ENCODE assay signal across 28 cellular contexts in genomic region chr12:127118251-127118650, GRCh38.
"Had no signal": no experiment of that assay in that cellular context is flagged by ENCODE, and none has a peak within 500 bp of the region (broad histone marks: within the 10 kb centered on the region; RNA-seq: fewer than 3 reads in every experiment).

No MANE protein-coding gene starts in this region.

- H3K27ac ChIP-seq: stomach, suprapubic skin, testis, thoracic aorta, thyroid gland, tibial artery, tibial nerve, transverse colon, upper lobe of left lung, upper lobe of right lung, uterus, vagina had no signal

- H3K9me3 ChIP-seq: stomach, suprapubic skin, testis, thoracic aorta, thyroid gland, tibial artery, tibial nerve, transverse colon, upper lobe of left lung, upper lobe of right lung, uterus, vagina had no signal

- H3K36me3 Mint-ChIP-seq: stimulated activated effector memory CD8-positive, alpha-beta T cell treated with anti-CD3 and anti-CD28 coated beads, Interleukin-12 subunit alpha, Interleukin-12 subunit beta, amount 100 ng/mL, for 72 hours; stimulated activated memory B cell treated with anti-CD40 and anti-IgM and Interleukin-4, amounts not matched to agents 10 μg/mL and 1 μg/mL and 100 μg/mL, for 72 hours; stimulated activated naive B cell treated with anti-CD40 and anti-IgM and Interleukin-4, amounts not matched to agents 10 μg/mL and 1 μg/mL and 100 μg/mL, for 72 hours; type B pancreatic cell had no signal

- H3K4me3 ChIP-seq: stomach, suprapubic skin, testis, thoracic aorta, thyroid gland, tibial artery, tibial nerve, transverse colon, upper lobe of left lung, upper lobe of right lung, uterus, vagina had no signal

- H3K27me3 ChIP-seq: stomach, suprapubic skin, testis, thyroid gland, tibial artery, tibial nerve, transverse colon, upper lobe of left lung, upper lobe of right lung, uterus, vagina had no signal

- DNase-seq: stimulated activated CD4-positive, alpha-beta T cell treated with anti-CD3 and anti-CD28 coated beads, Interleukin-2, amount 100 ng/mL, for 48 hours; stimulated activated CD4-positive, alpha-beta T cell treated with anti-CD3 and anti-CD28 coated beads, Interleukin-4, amount 100 ng/mL, for 1 hour; stimulated activated CD4-positive, alpha-beta T cell treated with anti-CD3 and anti-CD28 coated beads, Interleukin-4, amount 100 ng/mL, for 24 hours; stimulated activated CD4-positive, alpha-beta T cell treated with anti-CD3 and anti-CD28 coated beads, Interleukin-4, amount 100 ng/mL, for 4 hours; stimulated activated CD8-positive, alpha-beta memory T cell treated with anti-CD3 and anti-CD28 coated beads, Interleukin-4, amount 100 ng/mL, for 48 hours; stimulated activated naive B cell treated with anti-CD40 and anti-IgM and Interleukin-4, amounts not matched to agents 10 μg/mL and 1 μg/mL and 100 μg/mL, for 72 hours; stimulated activated naive CD4-positive, alpha-beta T cell; stimulated activated naive CD4-positive, alpha-beta T cell treated with Interleukin-2 at 50 U/mL for 16 hours; stimulated activated naive CD8-positive, alpha-beta T cell treated with anti-CD3 and anti-CD28 coated beads, Interleukin-15, amount 100 ng/mL, for 72 hours; stimulated activated naive CD8-positive, alpha-beta T cell treated with anti-CD3 and anti-CD28 coated beads, Interleukin-15, Interleukin-2, amounts not matched to agents 100 U/mL and 50 U/mL, for 24 hours; stomach; substantia nigra; testis; thyroid gland; tibial artery; transverse colon; trophoblast cell; upper lobe of left lung; upper lobe of right lung; uterus had no signal

- H3K4me1 ChIP-seq: stomach, suprapubic skin, testis, thyroid gland, tibial artery, tibial nerve, transverse colon, upper lobe of left lung, upper lobe of right lung, uterus, vagina had no signal

- ATAC-seq: stimulated activated effector memory CD8-positive, alpha-beta T cell treated with anti-CD3 and anti-CD28 coated beads, Interleukin-12 subunit alpha, Interleukin-12 subunit beta, amount 100 ng/mL, for 72 hours; stimulated activated memory B cell treated with anti-CD40 and anti-IgM and Interleukin-4, amounts not matched to agents 10 μg/mL and 1 μg/mL and 100 μg/mL, for 72 hours; stimulated activated naive B cell treated with anti-CD40 and anti-IgM and Interleukin-4, amounts not matched to agents 10 μg/mL and 1 μg/mL and 100 μg/mL, for 72 hours; stimulated activated naive CD8-positive, alpha-beta T cell treated with anti-CD3 and anti-CD28 coated beads, Interleukin-15, amount 100 ng/mL, for 72 hours; stimulated activated naive CD8-positive, alpha-beta T cell treated with anti-CD3 and anti-CD28 coated beads, Interleukin-15, Interleukin-2, amounts not matched to agents 100 U/mL and 50 U/mL, for 24 hours; upper lobe of right lung had no signal

- H3K4me1 Mint-ChIP-seq: stimulated activated effector memory CD8-positive, alpha-beta T cell treated with anti-CD3 and anti-CD28 coated beads, Interleukin-12 subunit alpha, Interleukin-12 subunit beta, amount 100 ng/mL, for 72 hours; stimulated activated memory B cell treated with anti-CD40 and anti-IgM and Interleukin-4, amounts not matched to agents 10 μg/mL and 1 μg/mL and 100 μg/mL, for 72 hours; stimulated activated naive B cell treated with anti-CD40 and anti-IgM and Interleukin-4, amounts not matched to agents 10 μg/mL and 1 μg/mL and 100 μg/mL, for 72 hours; stimulated activated naive CD8-positive, alpha-beta T cell treated with anti-CD3 and anti-CD28 coated beads, Interleukin-15, amount 100 ng/mL, for 72 hours had no signal

- H3K27ac Mint-ChIP-seq: stimulated activated effector memory CD8-positive, alpha-beta T cell treated with anti-CD3 and anti-CD28 coated beads, Interleukin-12 subunit alpha, Interleukin-12 subunit beta, amount 100 ng/mL, for 72 hours; stimulated activated memory B cell treated with anti-CD40 and anti-IgM and Interleukin-4, amounts not matched to agents 10 μg/mL and 1 μg/mL and 100 μg/mL, for 72 hours; stimulated activated naive B cell treated with anti-CD40 and anti-IgM and Interleukin-4, amounts not matched to agents 10 μg/mL and 1 μg/mL and 100 μg/mL, for 72 hours; stimulated activated naive CD8-positive, alpha-beta T cell treated with anti-CD3 and anti-CD28 coated beads, Interleukin-15, amount 100 ng/mL, for 72 hours; stimulated activated naive CD8-positive, alpha-beta T cell treated with anti-CD3 and anti-CD28 coated beads, Interleukin-15, Interleukin-2, amounts not matched to agents 100 ng/mL and 50 ng/mL, for 24 hours; type B pancreatic cell had no signal

- H3K27me3 Mint-ChIP-seq: stimulated activated memory B cell treated with anti-CD40 and anti-IgM and Interleukin-4, amounts not matched to agents 10 μg/mL and 1 μg/mL and 100 μg/mL, for 72 hours; stimulated activated naive B cell treated with anti-CD40 and anti-IgM and Interleukin-4, amounts not matched to agents 10 μg/mL and 1 μg/mL and 100 μg/mL, for 72 hours had no signal

- H3K4me3 Mint-ChIP-seq: stimulated activated effector memory CD8-positive, alpha-beta T cell treated with anti-CD3 and anti-CD28 coated beads, Interleukin-12 subunit alpha, Interleukin-12 subunit beta, amount 100 ng/mL, for 72 hours; stimulated activated memory B cell treated with anti-CD40 and anti-IgM and Interleukin-4, amounts not matched to agents 10 μg/mL and 1 μg/mL and 100 μg/mL, for 72 hours; stimulated activated naive B cell treated with anti-CD40 and anti-IgM and Interleukin-4, amounts not matched to agents 10 μg/mL and 1 μg/mL and 100 μg/mL, for 72 hours; stimulated activated naive CD8-positive, alpha-beta T cell treated with anti-CD3 and anti-CD28 coated beads, Interleukin-15, amount 100 ng/mL, for 72 hours; stimulated activated naive CD8-positive, alpha-beta T cell treated with anti-CD3 and anti-CD28 coated beads, Interleukin-15, Interleukin-2, amounts not matched to agents 100 ng/mL and 50 ng/mL, for 24 hours; type B pancreatic cell had no signal

- H3K9me3 Mint-ChIP-seq: stimulated activated effector memory CD8-positive, alpha-beta T cell treated with anti-CD3 and anti-CD28 coated beads, Interleukin-12 subunit alpha, Interleukin-12 subunit beta, amount 100 ng/mL, for 72 hours; stimulated activated memory B cell treated with anti-CD40 and anti-IgM and Interleukin-4, amounts not matched to agents 10 μg/mL and 1 μg/mL and 100 μg/mL, for 72 hours; stimulated activated naive CD8-positive, alpha-beta T cell treated with anti-CD3 and anti-CD28 coated beads, Interleukin-15, amount 100 ng/mL, for 72 hours; stimulated activated naive CD8-positive, alpha-beta T cell treated with anti-CD3 and anti-CD28 coated beads, Interleukin-15, Interleukin-2, amounts not matched to agents 100 ng/mL and 50 ng/mL, for 24 hours; type B pancreatic cell had no signal

- H3K36me3 ChIP-seq: stomach, suprapubic skin, thoracic aorta, thyroid gland, tibial artery, tibial nerve, transverse colon, upper lobe of left lung, upper lobe of right lung, uterus, vagina had no signal
